24 cellular contexts compared by ENCODE assay signal in the genomic region with DNA sequence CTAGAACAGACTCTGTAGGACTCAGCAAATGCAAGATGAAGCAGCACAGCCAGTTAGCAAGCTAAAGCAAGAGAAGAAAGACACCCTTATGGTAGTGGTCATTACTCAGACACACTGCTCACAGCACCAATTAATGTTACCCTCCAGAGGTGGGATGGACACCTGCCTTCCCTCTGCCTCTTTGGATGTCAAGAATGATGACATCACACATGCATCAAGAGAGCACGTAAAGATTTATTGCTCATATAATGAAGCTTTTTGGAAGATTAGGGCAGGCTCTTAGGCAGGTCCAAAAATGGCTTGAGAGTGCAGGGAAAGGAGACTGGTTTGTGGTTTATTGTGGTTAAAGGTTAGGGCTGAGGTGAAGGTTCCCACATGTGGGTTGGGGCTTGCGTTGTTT.
"Had no signal": no experiment of that assay in that cellular context is flagged by ENCODE, and none has a peak within 500 bp of the region (broad histone marks: within the 10 kb centered on the region; RNA-seq: fewer than 3 reads in every experiment).

No MANE protein-coding gene starts in this region.

- H3K4me3 ChIP-seq: coronary artery, dorsolateral prefrontal cortex, esophagus squamous epithelium, gastrocnemius medialis, heart right ventricle, left lung, lower lobe of right lung had no signal

- H3K4me1 ChIP-seq: esophagus squamous epithelium, left lung had no signal

- H3K27me3 ChIP-seq: gastrocnemius medialis had no signal

- DNase-seq: dermis blood vessel endothelial cell; dorsolateral prefrontal cortex; effector CD4-positive, alpha-beta T cell; effector memory CD4-positive, alpha-beta T cell; esophagus squamous epithelium; foreskin fibroblast; foreskin melanocyte; gastrocnemius medialis; glutamatergic neuron; head of caudate nucleus; heart right ventricle; hippocampal formation; left cardiac atrium; left lung; left ventricle myocardium superior; lower lobe of right lung; mesendoderm; midbrain; naive B cell had no signal

- H3K36me3 ChIP-seq: esophagus squamous epithelium, gastrocnemius medialis, heart right ventricle, left lung, lower lobe of right lung had no signal

- H3K9me3 ChIP-seq: esophagus squamous epithelium, gastrocnemius medialis, heart right ventricle, left lung, lower lobe of right lung had no signal

- H3K27ac ChIP-seq: coronary artery, dorsolateral prefrontal cortex, esophagus squamous epithelium, gastrocnemius medialis, heart right ventricle, left lung, lower lobe of right lung had no signal

- ATAC-seq: gastrocnemius medialis, heart right ventricle, left cardiac atrium, left lung, left ventricle myocardium superior, lower lobe of right lung had no signal

- FAIRE-seq: colon, endothelial cell of umbilical vein, islet of Langerhans, keratinocyte had no signal
